ENCODE assay signal across 18 cellular contexts in the genomic region with DNA sequence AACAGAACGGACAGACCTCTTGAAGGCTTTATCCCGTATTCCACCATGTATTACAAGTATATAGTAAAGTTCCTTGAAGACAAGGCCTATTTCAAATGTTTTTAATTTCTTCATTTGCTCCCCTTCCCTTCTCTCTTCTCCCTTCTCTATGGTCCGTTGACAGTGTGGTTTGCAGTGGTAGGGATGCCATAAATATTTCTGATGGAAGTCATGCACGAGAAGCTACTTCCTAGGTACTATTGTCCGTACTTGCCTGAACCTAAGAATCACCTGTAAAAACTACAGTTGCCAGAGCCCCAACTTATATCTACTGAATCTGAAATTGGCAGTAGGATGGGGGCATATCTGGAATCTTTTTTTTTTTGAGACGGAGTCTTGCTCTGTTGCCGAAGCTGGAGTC.
"Had no signal": no experiment of that assay in that cellular context is flagged by ENCODE, and none has a peak within 500 bp of the region (broad histone marks: within the 10 kb centered on the region; RNA-seq: fewer than 3 reads in every experiment).

No MANE protein-coding gene starts in this region.

- FAIRE-seq: pancreas had no signal

- H3K27ac Mint-ChIP-seq: activated CD4-positive, alpha-beta memory T cell treated with anti-CD3 and anti-CD28 coated beads, Interleukin-2, amount 10 ng/mL, durations not matched to agents 7 days and 5 days; activated naive CD4-positive, alpha-beta T cell treated with anti-CD3 and anti-CD28 coated beads for 36 hours; activated T-helper 1 cell treated with anti-CD3 and anti-CD28 coated beads, Interleukin-12 subunit alpha, Interleukin-12 subunit beta, Interleukin-2, Interleukin-4 antibody, amounts not matched to agents 30 ng/mL and 10 ng/mL and 1 ng/mL, durations not matched to agents 14 hours and 24 hours and 36 hours; brain; endodermal cell had no signal

- H3K9me3 Mint-ChIP-seq: activated CD4-positive, alpha-beta memory T cell treated with anti-CD3 and anti-CD28 coated beads, Interleukin-2, amount 10 ng/mL, durations not matched to agents 7 days and 5 days; activated naive CD4-positive, alpha-beta T cell treated with anti-CD3 and anti-CD28 coated beads for 36 hours; activated T-helper 1 cell treated with anti-CD3 and anti-CD28 coated beads, Interleukin-12 subunit alpha, Interleukin-12 subunit beta, Interleukin-2, Interleukin-4 antibody, amounts not matched to agents 30 ng/mL and 10 ng/mL and 1 ng/mL, durations not matched to agents 14 hours and 24 hours and 36 hours; brain; endodermal cell had no signal

- DNase-seq: activated CD4-positive, alpha-beta memory T cell treated with anti-CD3 and anti-CD28 coated beads, Interleukin-2, amount 10 ng/mL, durations not matched to agents 7 days and 5 days; activated CD8-positive, alpha-beta memory T cell treated with anti-CD3 and anti-CD28 coated beads, Interleukin-2, amount 50 U/mL, for 4 hours; activated naive CD4-positive, alpha-beta T cell treated with anti-CD3 and anti-CD28 coated beads for 36 hours; adrenal gland; dermis blood vessel endothelial cell; endodermal cell; foreskin fibroblast; heart right ventricle; islet precursor cell; pancreas; retina; T1000; tibial artery had no signal

- H3K4me3 Mint-ChIP-seq: activated CD4-positive, alpha-beta memory T cell treated with anti-CD3 and anti-CD28 coated beads, Interleukin-2, amount 10 ng/mL, durations not matched to agents 7 days and 5 days; activated naive CD4-positive, alpha-beta T cell treated with anti-CD3 and anti-CD28 coated beads for 36 hours; activated T-helper 1 cell treated with anti-CD3 and anti-CD28 coated beads, Interleukin-12 subunit alpha, Interleukin-12 subunit beta, Interleukin-2, Interleukin-4 antibody, amounts not matched to agents 30 ng/mL and 10 ng/mL and 1 ng/mL, durations not matched to agents 14 hours and 24 hours and 36 hours; endodermal cell had no signal

- H3K27me3 ChIP-seq: adrenal gland, heart right ventricle, pancreas, tibial artery, vagina had no signal

- H3K9me3 ChIP-seq: adrenal gland, heart right ventricle, pancreas, tibial artery, vagina had no signal

- H3K27ac ChIP-seq: adrenal gland, heart right ventricle, pancreas, tibial artery, vagina, VCaP had no signal

- H3K27me3 Mint-ChIP-seq: activated CD4-positive, alpha-beta memory T cell treated with anti-CD3 and anti-CD28 coated beads, Interleukin-2, amount 10 ng/mL, durations not matched to agents 7 days and 5 days had no signal

- H3K36me3 ChIP-seq: adrenal gland, pancreas, tibial artery, vagina had no signal

- H3K4me3 ChIP-seq: adrenal gland, heart right ventricle, pancreas, skin epidermis, tibial artery, vagina had no signal
